ENCODE assay signal across 19 cellular contexts in the genomic region with DNA sequence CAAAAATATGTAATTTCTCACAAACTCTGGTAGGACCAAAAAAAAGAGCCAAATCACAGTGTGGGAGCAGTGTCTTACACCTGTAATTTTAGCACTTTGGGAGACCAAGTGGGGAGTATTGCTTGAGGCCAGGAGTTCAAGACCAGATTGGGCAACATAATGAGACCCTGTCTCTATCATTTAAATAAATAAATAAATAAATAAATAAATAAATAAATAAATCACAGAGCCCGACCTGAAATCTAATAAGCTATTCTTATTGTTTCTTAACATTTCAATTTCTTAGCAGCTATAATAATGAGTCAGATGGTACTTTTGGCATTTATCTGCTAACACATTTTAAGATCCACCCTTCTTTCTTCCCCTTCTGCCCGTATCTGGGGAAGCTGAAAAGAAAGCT.
"Had no signal": no experiment of that assay in that cellular context is flagged by ENCODE, and none has a peak within 500 bp of the region (broad histone marks: within the 10 kb centered on the region; RNA-seq: fewer than 3 reads in every experiment).

No MANE protein-coding gene starts in this region.

- H3K36me3 Mint-ChIP-seq: mesothelial cell of epicardium had no signal

- H3K27me3 ChIP-seq: dorsolateral prefrontal cortex, esophagus muscularis mucosa, gastrocnemius medialis, heart right ventricle, left lung had no signal

- H3K4me1 ChIP-seq: esophagus muscularis mucosa, gastrocnemius medialis, heart right ventricle, left lung, lower lobe of right lung had no signal

- H3K36me3 ChIP-seq: esophagus muscularis mucosa, gastrocnemius medialis, heart right ventricle, left lung, lower lobe of right lung had no signal

- H3K9me3 ChIP-seq: esophagus muscularis mucosa, gastrocnemius medialis, left lung, lower lobe of right lung, mucosa of descending colon had no signal

- H3K27ac Mint-ChIP-seq: mesothelial cell of epicardium had no signal

- H3K4me3 ChIP-seq: coronary artery, dorsolateral prefrontal cortex, esophagus muscularis mucosa, gastrocnemius medialis, heart right ventricle, left lung, lower lobe of right lung, mucosa of descending colon had no signal

- DNase-seq: dermis blood vessel endothelial cell; dorsolateral prefrontal cortex; effector CD4-positive, alpha-beta T cell; effector memory CD4-positive, alpha-beta T cell; foreskin melanocyte; gastrocnemius medialis; glutamatergic neuron; head of caudate nucleus; heart right ventricle; hippocampal formation; left cardiac atrium; left lung; left ventricle myocardium superior; lower lobe of right lung; mesenchymal stem cell; mucosa of descending colon had no signal

- H3K27ac ChIP-seq: coronary artery, dorsolateral prefrontal cortex, esophagus muscularis mucosa, gastrocnemius medialis, heart right ventricle, left lung, lower lobe of right lung had no signal

- H3K4me3 Mint-ChIP-seq: mesothelial cell of epicardium had no signal
